ENCODE assay signal across 9 cellular contexts in genomic region chr6:160455484-160456213, GRCh38.
DNase-seq lines count a peak whose midpoint lies in the region; ATAC-seq, FAIRE-seq and TF ChIP-seq lines count a peak whose summit lies in the region.
"Had no signal": no experiment of that assay in that cellular context is flagged by ENCODE, and none has a peak within 500 bp of the region (broad histone marks: within the 10 kb centered on the region; RNA-seq: fewer than 3 reads in every experiment).

No MANE protein-coding gene starts in this region.

- intact Hi-C loops in head of caudate nucleus (cut with DNase I) (loop anchor here (10.0 kb wide), 2 partner anchors 321 to 591 kb away; no protein-coding TSS in a partner anchor), upper lobe of right lung (cut with DNase I) (loop anchor here (10.0 kb wide), 1 partner anchor 321 kb away; no protein-coding TSS in a partner anchor)

- CTCF ChIA-PET in RWPE1 (lab: Yijun Ruan, JAX) = interaction anchor here (0.5 to 1.9 kb wide), 15 partner anchors 10 to 764 kb away, joined by 3 to 17 read pairs (median 4); no protein-coding TSS in a partner anchor

- FAIRE-seq in GM19239 (lab: Jason Lieb, UNC) = peak; percentile 76

- H3K36me3 Mint-ChIP-seq in CD4-positive, CD25-positive, alpha-beta regulatory T cell = peaks cover 10% of the 10 kb centered on the region
- no peaks in the 10 kb centered on the region for H3K36me3 Mint-ChIP-seq in progenitor cell of endocrine pancreas (ENCODE audit: insufficient read depth)
- H3K36me3 Mint-ChIP-seq: activated naive CD4-positive, alpha-beta T cell treated with anti-CD3 and anti-CD28 coated beads, Interleukin-2, amount 50 U/mL, for 24 hours had no signal

- H3K27ac Mint-ChIP-seq in CD4-positive, CD25-positive, alpha-beta regulatory T cell = peak overlapping the region in 1 of 3 donors; percentile 11
- H3K27ac Mint-ChIP-seq in progenitor cell of endocrine pancreas = no peak overlapping the region
- H3K27ac Mint-ChIP-seq: activated naive CD4-positive, alpha-beta T cell treated with anti-CD3 and anti-CD28 coated beads, Interleukin-2, amount 50 U/mL, for 24 hours had no signal

- H3K27me3 ChIP-seq in CD4-positive, CD25-positive, alpha-beta regulatory T cell (ENCODE audit: control insufficient read depth, insufficient read depth, low read length) = no peaks in the 10 kb centered on the region
- peaks cover 5% of the 10 kb centered on the region for H3K27me3 ChIP-seq in upper lobe of right lung

- peaks cover 39% of the 10 kb centered on the region for H3K4me1 ChIP-seq in CD4-positive, CD25-positive, alpha-beta regulatory T cell (ENCODE audit: control insufficient read depth, insufficient read depth, low read length, poor library complexity, severe bottlenecking)
- H3K4me1 ChIP-seq in upper lobe of right lung = peaks cover 4% of the 10 kb centered on the region

- POLR2A ChIA-PET in RWPE1 (lab: Yijun Ruan, JAX; ENCODE audit: low non-redundant PET) = no interaction called here

- peaks cover 4 to 41% (median 28%) of the 10 kb centered on the region in 4 donors for H3K4me1 Mint-ChIP-seq in CD4-positive, CD25-positive, alpha-beta regulatory T cell
- peaks cover 3% of the 10 kb centered on the region for H3K4me1 Mint-ChIP-seq in progenitor cell of endocrine pancreas (ENCODE audit: low read depth)

- peaks cover 2% of the 10 kb centered on the region for H3K36me3 ChIP-seq in CD4-positive, CD25-positive, alpha-beta regulatory T cell (ENCODE audit: control insufficient read depth, insufficient read depth, low read length)
- no peaks in the 10 kb centered on the region for H3K36me3 ChIP-seq in upper lobe of right lung

- H3K9me3 ChIP-seq in CD4-positive, CD25-positive, alpha-beta regulatory T cell (ENCODE audit: control insufficient read depth in 2 of 2, low read length in 2 of 2) = no peaks in the 10 kb centered on the region
- H3K9me3 ChIP-seq in upper lobe of right lung = no peaks in the 10 kb centered on the region

- H3K4me3 ChIP-seq in CD4-positive, CD25-positive, alpha-beta regulatory T cell (ENCODE audit: low read depth, low read length) = peak overlapping the region; percentile 29
- no peak overlapping the region for H3K4me3 ChIP-seq in upper lobe of right lung

- H3K27ac ChIP-seq in CD4-positive, CD25-positive, alpha-beta regulatory T cell (ENCODE audit: insufficient read depth, low read length, poor library complexity, severe bottlenecking) = no peak overlapping the region
- H3K27ac ChIP-seq in RWPE1 (peak overlapping the region; percentile 60), upper lobe of right lung (no peak overlapping the region)

- peaks cover 11% of the 10 kb centered on the region for H3K27me3 Mint-ChIP-seq in CD4-positive, CD25-positive, alpha-beta regulatory T cell
- no peaks in the 10 kb centered on the region for H3K27me3 Mint-ChIP-seq in progenitor cell of endocrine pancreas
- H3K27me3 Mint-ChIP-seq: activated naive CD4-positive, alpha-beta T cell treated with anti-CD3 and anti-CD28 coated beads, Interleukin-2, amount 50 U/mL, for 24 hours had no signal

- H3K4me3 Mint-ChIP-seq in CD4-positive, CD25-positive, alpha-beta regulatory T cell = no peak overlapping the region
- H3K4me3 Mint-ChIP-seq in progenitor cell of endocrine pancreas (ENCODE audit: low read depth) = no peak overlapping the region
- H3K4me3 Mint-ChIP-seq: activated naive CD4-positive, alpha-beta T cell treated with anti-CD3 and anti-CD28 coated beads, Interleukin-2, amount 50 U/mL, for 24 hours had no signal

- peak; percentile 93 to 96 for ATAC-seq in CD4-positive, CD25-positive, alpha-beta regulatory T cell (ENCODE audit: low read depth in 2 of 2)
- ATAC-seq in HG03520 (IDR thresholded peaks at IDR 0.05; ENCODE audit: unreplicated experiment) = peak; percentile 80
- peak; percentile 93 for ATAC-seq in upper lobe of right lung

- TF ChIP-seq CTCF in RWPE1 (conservative IDR thresholded peaks at IDR 0.05; ENCODE audit: low read depth) (peak; percentile 94), progenitor cell of endocrine pancreas (IDR thresholded peaks at IDR 0.05; ENCODE audit: unreplicated experiment) (peak; percentile 99), upper lobe of right lung (IDR thresholded peaks at IDR 0.05) (peak; percentile 96)

- peak; percentile 56 to 76 (median 74) for DNase-seq in CD4-positive, CD25-positive, alpha-beta regulatory T cell
- DNase-seq in GM19239 (ENCODE audit: insufficient read length, low spot score) (peak; percentile 50), RWPE1 (ENCODE audit: low spot score) (peak; percentile 71), head of caudate nucleus (peak; percentile 28 to 87 (median 66)), progenitor cell of endocrine pancreas (ENCODE audit: low spot score, unreplicated experiment) (peak; percentile 71), upper lobe of right lung (peak; percentile 72)
- DNase-seq in activated naive CD4-positive, alpha-beta T cell treated with Interleukin-2 at 50 U/mL for 16 hours = peak; percentile 71

- H3K9me3 Mint-ChIP-seq in CD4-positive, CD25-positive, alpha-beta regulatory T cell = peaks cover 0 to under 1% (median 0%) of the 10 kb centered on the region in 7 donors
- no peaks in the 10 kb centered on the region for H3K9me3 Mint-ChIP-seq in progenitor cell of endocrine pancreas (ENCODE audit: low read depth)
- H3K9me3 Mint-ChIP-seq: activated naive CD4-positive, alpha-beta T cell treated with anti-CD3 and anti-CD28 coated beads, Interleukin-2, amount 50 U/mL, for 24 hours had no signal
